In the genomic region with DNA sequence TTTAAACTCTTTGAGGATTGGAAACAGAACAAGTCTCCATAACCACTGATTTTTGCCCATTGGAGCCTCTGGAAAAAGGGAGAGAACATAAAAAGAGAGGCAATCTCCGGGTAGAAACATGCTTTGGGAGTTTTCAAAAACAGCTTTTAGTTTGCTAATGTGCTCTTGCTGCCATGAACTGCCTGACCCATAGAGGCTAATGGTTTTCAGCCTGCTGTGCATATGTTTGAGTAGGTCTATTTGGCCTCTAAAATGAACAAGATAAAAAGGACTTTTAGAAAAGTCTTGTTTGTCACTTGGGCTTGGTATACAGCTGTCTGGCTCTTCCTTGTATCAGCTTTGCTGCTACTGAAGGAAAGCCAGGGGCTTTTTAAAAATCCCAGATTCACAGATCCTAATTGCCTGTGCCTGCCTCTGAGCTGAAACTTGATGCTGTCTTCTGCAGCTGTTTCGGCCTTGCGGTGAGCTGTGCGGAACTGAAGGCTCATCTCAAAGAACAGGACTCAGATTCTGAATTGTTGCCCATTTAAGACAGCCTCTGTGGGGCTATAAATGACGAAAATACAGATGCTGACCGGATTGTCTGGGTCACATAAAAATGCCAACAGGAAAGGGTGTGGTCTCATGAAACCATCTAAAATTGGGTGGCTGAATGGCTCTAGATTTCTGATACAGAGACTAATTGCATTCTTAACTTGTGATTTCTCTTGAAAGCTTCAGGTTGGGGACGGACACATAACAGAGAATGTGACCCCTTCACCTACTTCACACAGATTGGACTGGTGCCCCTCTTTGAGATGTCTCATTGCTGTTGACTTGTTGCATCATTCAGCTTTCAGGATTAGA, we compare ENCODE assay signal across 1 cellular context.
TF ChIP-seq lines count a peak whose summit lies in the region.

No MANE protein-coding gene starts in this region.

TF ChIP-seq in SK-N-SH treated with all-trans-retinoic acid at 6 μM for 48 hours, 23 proteins besides CTCF, POLR2A, EP300 and RAD21 (continued from another document):
- TF ChIP-seq, protein P1, sequence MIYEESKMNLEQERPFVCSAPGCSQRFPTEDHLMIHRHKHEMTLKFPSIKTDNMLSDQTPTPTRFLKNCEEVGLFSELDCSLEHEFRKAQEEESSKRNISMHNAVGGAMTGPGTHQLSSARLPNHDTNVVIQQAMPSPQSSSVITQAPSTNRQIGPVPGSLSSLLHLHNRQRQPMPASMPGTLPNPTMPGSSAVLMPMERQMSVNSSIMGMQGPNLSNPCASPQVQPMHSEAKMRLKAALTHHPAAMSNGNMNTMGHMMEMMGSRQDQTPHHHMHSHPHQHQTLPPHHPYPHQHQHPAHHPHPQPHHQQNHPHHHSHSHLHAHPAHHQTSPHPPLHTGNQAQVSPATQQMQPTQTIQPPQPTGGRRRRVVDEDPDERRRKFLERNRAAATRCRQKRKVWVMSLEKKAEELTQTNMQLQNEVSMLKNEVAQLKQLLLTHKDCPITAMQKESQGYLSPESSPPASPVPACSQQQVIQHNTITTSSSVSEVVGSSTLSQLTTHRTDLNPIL (CRISPR knock-in tag; IDR thresholded peaks at IDR 0.05; ENCODE audit: low read depth) = no peak
- TF ChIP-seq CSDC2 (CRISPR knock-in tag; IDR thresholded peaks at IDR 0.05) = no peak
- no peak for TF ChIP-seq ZNF70 (CRISPR knock-in tag; IDR thresholded peaks at IDR 0.05)
- no peak for TF ChIP-seq ZNF565 (CRISPR knock-in tag; conservative IDR thresholded peaks at IDR 0.05; ENCODE audit: low read depth)
- no peak for TF ChIP-seq ZC3H10 (CRISPR knock-in tag; IDR thresholded peaks at IDR 0.05)
- TF ChIP-seq GLIS3 (CRISPR knock-in tag; IDR thresholded peaks at IDR 0.05) = no peak
- TF ChIP-seq TOX (CRISPR knock-in tag; IDR thresholded peaks at IDR 0.05; ENCODE audit: borderline replicate concordance) = no peak
- no peak for TF ChIP-seq ZNF8 (CRISPR knock-in tag; IDR thresholded peaks at IDR 0.05)
- no peak for TF ChIP-seq ISL1 (CRISPR knock-in tag; IDR thresholded peaks at IDR 0.05)
- TF ChIP-seq, protein P2, sequence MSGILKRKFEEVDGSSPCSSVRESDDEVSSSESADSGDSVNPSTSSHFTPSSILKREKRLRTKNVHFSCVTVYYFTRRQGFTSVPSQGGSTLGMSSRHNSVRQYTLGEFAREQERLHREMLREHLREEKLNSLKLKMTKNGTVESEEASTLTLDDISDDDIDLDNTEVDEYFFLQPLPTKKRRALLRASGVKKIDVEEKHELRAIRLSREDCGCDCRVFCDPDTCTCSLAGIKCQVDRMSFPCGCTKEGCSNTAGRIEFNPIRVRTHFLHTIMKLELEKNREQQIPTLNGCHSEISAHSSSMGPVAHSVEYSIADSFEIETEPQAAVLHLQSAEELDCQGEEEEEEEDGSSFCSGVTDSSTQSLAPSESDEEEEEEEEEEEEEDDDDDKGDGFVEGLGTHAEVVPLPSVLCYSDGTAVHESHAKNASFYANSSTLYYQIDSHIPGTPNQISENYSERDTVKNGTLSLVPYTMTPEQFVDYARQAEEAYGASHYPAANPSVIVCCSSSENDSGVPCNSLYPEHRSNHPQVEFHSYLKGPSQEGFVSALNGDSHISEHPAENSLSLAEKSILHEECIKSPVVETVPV (CRISPR knock-in tag; IDR thresholded peaks at IDR 0.05) = no peak
